In the genomic region with DNA sequence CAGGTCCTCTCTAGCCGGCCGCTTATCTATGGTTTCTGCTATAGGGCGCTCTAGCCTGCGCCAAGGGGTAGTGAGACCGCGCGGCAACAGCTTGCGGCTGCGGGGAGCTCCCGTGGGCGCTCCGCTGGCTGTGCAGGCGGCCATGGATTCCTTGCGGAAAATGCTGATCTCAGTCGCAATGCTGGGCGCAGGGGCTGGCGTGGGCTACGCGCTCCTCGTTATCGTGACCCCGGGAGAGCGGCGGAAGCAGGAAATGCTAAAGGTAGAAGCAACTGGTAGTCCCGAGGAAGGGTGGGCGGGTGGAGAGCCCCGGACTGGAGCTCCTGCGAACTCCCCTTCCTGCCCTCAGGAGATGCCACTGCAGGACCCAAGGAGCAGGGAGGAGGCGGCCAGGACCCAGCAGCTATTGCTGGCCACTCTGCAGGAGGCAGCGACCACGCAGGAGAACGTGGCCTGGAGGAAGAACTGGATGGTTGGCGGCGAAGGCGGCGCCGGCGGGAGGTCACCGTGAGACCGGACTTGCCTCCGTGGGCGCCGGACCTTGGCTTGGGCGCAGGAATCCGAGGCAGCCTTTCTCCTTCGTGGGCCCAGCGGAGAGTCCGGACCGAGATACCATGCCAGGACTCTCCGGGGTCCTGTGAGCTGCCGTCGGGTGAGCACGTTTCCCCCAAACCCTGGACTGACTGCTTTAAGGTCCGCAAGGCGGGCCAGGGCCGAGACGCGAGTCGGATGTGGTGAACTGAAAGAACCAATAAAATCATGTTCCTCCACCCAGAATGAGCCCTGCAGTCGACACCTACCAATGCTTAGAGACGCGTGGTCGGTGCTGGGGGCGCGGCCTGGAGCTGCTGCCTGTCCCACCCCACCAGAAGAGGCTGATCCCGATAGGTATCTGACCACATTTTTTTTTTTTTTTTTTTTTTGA, we compare ENCODE assay signal across 8 cellular contexts. TPM values are rescaled to one million over a fixed set of nuclear protein-coding genes. Genes with fewer than 3 reads are reported as not detected.
A peak's percentile ranks its signal among the peaks of the same experiment; 100 is the strongest.
DNase-seq lines count a peak whose midpoint lies in the region; ATAC-seq and TF ChIP-seq lines count a peak whose summit lies in the region.

LBHD1 (minus strand) TSS at position 664 of the 925 bp plus-strand sequence. CDS start 2,236 bp downstream, outside the sequence.
A gene with protein sequence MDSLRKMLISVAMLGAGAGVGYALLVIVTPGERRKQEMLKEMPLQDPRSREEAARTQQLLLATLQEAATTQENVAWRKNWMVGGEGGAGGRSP (plus strand): TSS at position 70 of the 925 bp plus-strand sequence. CDS start 73 bp downstream, at position 143.

- peak within 1 kb of the TSS; percentile 82 for H3K4me3 ChIP-seq in CD8-positive, alpha-beta memory T cell (ENCODE audit: low read length)
- peak within 1 kb of the TSS; percentile 74 for H3K4me3 ChIP-seq in IMR-90 (ENCODE audit: insufficient read depth, low read depth, low read length)
- peak within 1 kb of the TSS; percentile 92 for H3K4me3 ChIP-seq in PC-3 (ENCODE audit: low read length)
- peak within 1 kb of the TSS; percentile 87 to 92 for H3K4me3 ChIP-seq in esophagus (ENCODE audit: low read depth in 1 of 2, low read length in 2 of 2)

- H3K79me2 ChIP-seq in PC-3 (ENCODE audit: low read length), result peaks cover 74% of the 10 kb centered on the region

- WGBS in IMR-90 (ENCODE audit: extremely low coverage in 2 of 2, insufficient read length in 1 of 2), 2 experiments, result 2% methylated on average over 39 of the region's 66 CpGs; no CpG with 5 or more reads in 1 of the 2 experiments
- 0 to 1% methylated on average over 65 to 66 of the region's 66 CpGs for WGBS in esophagus, 2 donors

- TF ChIP-seq CTCF in IMR-90 (conservative IDR thresholded peaks at IDR 0.05; ENCODE audit: low read depth, low read length) (no peak), PC-3 (conservative IDR thresholded peaks at IDR 0.05; ENCODE audit: low read depth, low read length) (no peak)

- peak within 1 kb of the TSS; percentile 98 for H3K23ac ChIP-seq in IMR-90 (ENCODE audit: low read depth, low read length)

- H3K27ac ChIP-seq in CD8-positive, alpha-beta memory T cell (ENCODE audit: low read depth, low read length), result peak within 1 kb of the TSS; percentile 91
- peak within 1 kb of the TSS; percentile 96 for H3K27ac ChIP-seq in IMR-90 (ENCODE audit: insufficient read depth, low read length)
- peak within 1 kb of the TSS; percentile 80 for H3K27ac ChIP-seq in PC-3 (ENCODE audit: low read length)
- peak within 1 kb of the TSS; percentile 93 to 97 for H3K27ac ChIP-seq in esophagus (ENCODE audit: low read depth in 2 of 2, low read length in 1 of 2)

- no peaks in the 10 kb centered on the region for H3K27me3 Mint-ChIP-seq in CD8-positive, alpha-beta memory T cell
- no peaks in the 10 kb centered on the region for H3K27me3 Mint-ChIP-seq in activated T-cell treated with anti-CD3 and anti-CD28 coated beads, Interleukin-2, amount 50 U/mL, for 4 hours (ENCODE audit: low read depth)

- intact Hi-C loops in IMR-90 (cut with micrococcal nuclease) (loop anchor here (1.0 kb wide), 1 partner anchor 7 kb away; the partner anchor contains the start of gene UBXN1), PC-3 (cut with micrococcal nuclease) (loop anchor here (5.0 kb wide), 1 partner anchor 70 kb away; the partner anchor contains the start of gene MTA2)

- in situ Hi-C loops in IMR-90 (cut with MboI; ENCODE audit: low sequenced_read_pairs), result no loop called here

- H3K56ac ChIP-seq in IMR-90 (ENCODE audit: extremely low read depth, insufficient read depth, low read length), result peak within 1 kb of the TSS; percentile 92

- peaks cover 13% of the 10 kb centered on the region for H3K36me3 ChIP-seq in CD8-positive, alpha-beta memory T cell (ENCODE audit: insufficient read depth, low read length)
- H3K36me3 ChIP-seq in IMR-90 (ENCODE audit: control insufficient read depth, insufficient read depth, low read length) (peaks cover 16% of the 10 kb centered on the region), PC-3 (ENCODE audit: low read depth, low read length) (peaks cover 7% of the 10 kb centered on the region), esophagus (ENCODE audit: control insufficient read depth in 2 of 2, insufficient read depth in 2 of 2, low read length in 1 of 2) (peaks cover 3 to 7% of the 10 kb centered on the region in 2 donors)

- H3K9ac ChIP-seq in IMR-90 (ENCODE audit: low read depth, low read length) (peak within 1 kb of the TSS; percentile 95), PC-3 (ENCODE audit: low read length) (peak within 1 kb of the TSS; percentile 91)

- peak within 1 kb of the TSS; percentile 37; the same call in 1 of the 3 replicates for H2BK15ac ChIP-seq in IMR-90 (ENCODE audit: low read depth, low read length)

- peaks cover 0 to 51% (median 4%) of the 10 kb centered on the region in 3 donors for H3K36me3 Mint-ChIP-seq in CD8-positive, alpha-beta memory T cell
- peaks cover 12% of the 10 kb centered on the region for H3K36me3 Mint-ChIP-seq in activated T-cell treated with anti-CD3 and anti-CD28 coated beads, Interleukin-2, amount 50 U/mL, for 4 hours (ENCODE audit: insufficient read depth)
- peaks cover 97% of the 10 kb centered on the region for H3K36me3 Mint-ChIP-seq in stimulated activated effector memory CD8-positive, alpha-beta T cell treated with anti-CD3 and anti-CD28 coated beads, Interleukin-12 subunit alpha, Interleukin-12 subunit beta, amount 100 ng/mL, for 72 hours

- H2AFZ ChIP-seq in IMR-90 (replicated peaks; ENCODE audit: low read length, poor library complexity) (peak within 1 kb of the TSS; percentile 98), PC-3 (ENCODE audit: low read length) (peak within 1 kb of the TSS; percentile 83)

- H3K4me1 Mint-ChIP-seq in CD8-positive, alpha-beta memory T cell, result peaks cover 36 to 61% (median 51%) of the 10 kb centered on the region in 3 donors
- H3K4me1 Mint-ChIP-seq in activated T-cell treated with anti-CD3 and anti-CD28 coated beads, Interleukin-2, amount 50 U/mL, for 4 hours (ENCODE audit: low read depth), result peaks cover 29% of the 10 kb centered on the region
- peaks cover 42% of the 10 kb centered on the region for H3K4me1 Mint-ChIP-seq in stimulated activated effector memory CD8-positive, alpha-beta T cell treated with anti-CD3 and anti-CD28 coated beads, Interleukin-12 subunit alpha, Interleukin-12 subunit beta, amount 100 ng/mL, for 72 hours

- H2BK20ac ChIP-seq in IMR-90 (ENCODE audit: low read depth, low read length), result no peak within 1 kb of the TSS

- H3K27me3 ChIP-seq in CD8-positive, alpha-beta memory T cell (ENCODE audit: insufficient read depth, low read length, poor library complexity, severe bottlenecking), result no peaks in the 10 kb centered on the region
- H3K27me3 ChIP-seq in IMR-90 (ENCODE audit: control insufficient read depth, insufficient read depth, low read length) (no peaks in the 10 kb centered on the region), PC-3 (ENCODE audit: low read length) (no peaks in the 10 kb centered on the region), esophagus (ENCODE audit: control insufficient read depth in 1 of 2, insufficient read depth in 2 of 2, low read length in 2 of 2) (no peaks in the 10 kb centered on the region)

- H3K4me1 ChIP-seq in CD8-positive, alpha-beta memory T cell (ENCODE audit: insufficient read depth, low read length), result peaks cover 35% of the 10 kb centered on the region
- peaks cover 3% of the 10 kb centered on the region for H3K4me1 ChIP-seq in IMR-90 (ENCODE audit: control insufficient read depth, insufficient read depth, low read length)
- peaks cover 40% of the 10 kb centered on the region for H3K4me1 ChIP-seq in PC-3 (ENCODE audit: insufficient read depth, low read length)
- H3K4me1 ChIP-seq in esophagus (ENCODE audit: control insufficient read depth in 2 of 2, insufficient read depth in 2 of 2, low read length in 1 of 2), result peaks cover 0 to 3% of the 10 kb centered on the region in 2 donors

- peak; percentile 53; the same call in 1 of the 2 replicates for TF ChIP-seq POLR2A in IMR-90 (IDR thresholded peaks at IDR 0.05; ENCODE audit: low read depth, low read length)

- no TSS peak for BruUV-seq in IMR-90 (replicated peaks; lab: Mats Ljungman, UMichigan)
- BruUV-seq in PC-3 (replicated peaks; lab: Mats Ljungman, UMichigan), result TSS peak; percentile 52

- peak within 1 kb of the TSS; percentile 91 to 98 for H4K8ac ChIP-seq in IMR-90 (ENCODE audit: low read depth in 2 of 2, low read length in 2 of 2)

- H3K14ac ChIP-seq in IMR-90 (replicated peaks; ENCODE audit: low read depth, low read length), result peak within 1 kb of the TSS; percentile 97

- peak within 1 kb of the TSS; percentile 59 for H2BK120ac ChIP-seq in IMR-90 (ENCODE audit: low read depth, low read length)

- H4K5ac ChIP-seq in IMR-90 (ENCODE audit: low read depth, low read length), result peak within 1 kb of the TSS; percentile 97

- H3F3A ChIP-seq in PC-3 (ENCODE audit: low read length, unreplicated experiment), result peaks cover 10% of the 10 kb centered on the region

- peak within 1 kb of the TSS; percentile 66 for H3K18ac ChIP-seq in IMR-90 (ENCODE audit: low read depth, low read length)

- H3K4me2 ChIP-seq in IMR-90 (ENCODE audit: low read depth, low read length) (peak within 1 kb of the TSS; percentile 96), PC-3 (ENCODE audit: low read length) (peak within 1 kb of the TSS; percentile 85)

- no peaks in the 10 kb centered on the region for H3K9me3 Mint-ChIP-seq in CD8-positive, alpha-beta memory T cell
- H3K9me3 Mint-ChIP-seq in activated T-cell treated with anti-CD3 and anti-CD28 coated beads, Interleukin-2, amount 50 U/mL, for 4 hours, result no peaks in the 10 kb centered on the region
- H3K9me3 Mint-ChIP-seq in stimulated activated effector memory CD8-positive, alpha-beta T cell treated with anti-CD3 and anti-CD28 coated beads, Interleukin-12 subunit alpha, Interleukin-12 subunit beta, amount 100 ng/mL, for 72 hours, result no peaks in the 10 kb centered on the region

- peak within 1 kb of the TSS; percentile 93 for H2AK9ac ChIP-seq in IMR-90 (replicated peaks; ENCODE audit: low read depth, low read length, poor library complexity)

- peak within 1 kb of the TSS; percentile 83 to 98 (median 97) for H3K27ac Mint-ChIP-seq in CD8-positive, alpha-beta memory T cell
- peak within 1 kb of the TSS; percentile 97 for H3K27ac Mint-ChIP-seq in stimulated activated effector memory CD8-positive, alpha-beta T cell treated with anti-CD3 and anti-CD28 coated beads, Interleukin-12 subunit alpha, Interleukin-12 subunit beta, amount 100 ng/mL, for 72 hours

- ATAC-seq in GM21367 (IDR thresholded peaks at IDR 0.05; ENCODE audit: unreplicated experiment) (peak; percentile 39), IMR-90 (ENCODE audit: low read depth) (peak; percentile 83), PC-3 (peak; percentile 72)
- peak; percentile 87 to 89 for ATAC-seq in activated T-cell treated with anti-CD3 and anti-CD28 coated beads, Interleukin-2, amount 50 U/mL, for 4 hours
- ATAC-seq in stimulated activated effector memory CD8-positive, alpha-beta T cell treated with anti-CD3 and anti-CD28 coated beads, Interleukin-12 subunit alpha, Interleukin-12 subunit beta, amount 100 ng/mL, for 72 hours, result peak; percentile 92

- peak within 1 kb of the TSS; percentile 94 to 100 (median 100) for H3K4me3 Mint-ChIP-seq in CD8-positive, alpha-beta memory T cell
- peak within 1 kb of the TSS; percentile 98 for H3K4me3 Mint-ChIP-seq in activated T-cell treated with anti-CD3 and anti-CD28 coated beads, Interleukin-2, amount 50 U/mL, for 4 hours
- peak within 1 kb of the TSS; percentile 99 for H3K4me3 Mint-ChIP-seq in stimulated activated effector memory CD8-positive, alpha-beta T cell treated with anti-CD3 and anti-CD28 coated beads, Interleukin-12 subunit alpha, Interleukin-12 subunit beta, amount 100 ng/mL, for 72 hours

- H3K9me1 ChIP-seq in IMR-90 (ENCODE audit: insufficient read depth, low read length), result peaks cover 2% of the 10 kb centered on the region; the same call in 1 of the 2 replicates

- TF ChIP-seq RAD21 in IMR-90 (IDR thresholded peaks at IDR 0.05; ENCODE audit: low read length), result no peak

- peak; percentile 72 to 85 (median 79) for DNase-seq in CD8-positive, alpha-beta memory T cell
- DNase-seq in IMR-90, result peak; percentile 85
- DNase-seq in PC-3, result peak; percentile 90
- peak; percentile 65 for DNase-seq in activated T-cell treated with anti-CD3 and anti-CD28 coated beads, Interleukin-2, amount 50 U/mL, for 4 hours
- peak; percentile 91 for DNase-seq in myocyte (ENCODE audit: low read depth)
- peak; percentile 58 to 90 for DNase-seq in stimulated activated effector memory CD8-positive, alpha-beta T cell treated with anti-CD3 and anti-CD28 coated beads, Interleukin-12 subunit alpha, Interleukin-12 subunit beta, amount 100 ng/mL, for 72 hours (ENCODE audit: low spot score in 2 of 2)

- H3K79me1 ChIP-seq in IMR-90 (ENCODE audit: low read depth in 1 of 2, low read length in 2 of 2), result peaks cover 23 to 52% of the 10 kb centered on the region in 2 experiments

- 0 out of 2 replicates have a peak, but pooled peaks cover 2% of the 10 kb centered on the region for H4K20me1 ChIP-seq in IMR-90 (ENCODE audit: insufficient read depth, low read length)
- H4K20me1 ChIP-seq in PC-3 (ENCODE audit: low read length), result peaks cover under 1% of the 10 kb centered on the region; the same call in 1 of the 2 replicates

- H4K91ac ChIP-seq in IMR-90 (ENCODE audit: insufficient read depth, low read depth, low read length), result peak within 1 kb of the TSS; percentile 89

- no peaks in the 10 kb centered on the region for H3K9me2 ChIP-seq in PC-3 (replicated peaks; ENCODE audit: low read length)

- peak within 1 kb of the TSS; percentile 93 for H3K4ac ChIP-seq in IMR-90 (ENCODE audit: low read depth, low read length)

- H2AK5ac ChIP-seq in IMR-90 (ENCODE audit: low read depth, low read length), result peak within 1 kb of the TSS; percentile 76

- CTCF ChIA-PET in CD8-positive, alpha-beta memory T cell (lab: Charles Lee), result interaction anchor here (0.7 to 2.9 kb wide), 18 partner anchors 9 to 247 kb away, joined by 3 to 8 read pairs (median 4); partner anchors contain the start of genes B3GAT3, EEF1G, GANAB and HNRNPUL2
- CTCF ChIA-PET in IMR-90 (lab: Yijun Ruan, JAX), result interaction anchor here (0.6 kb wide), 1 partner anchor 130 kb away, joined by 7 read pairs; no protein-coding TSS in a partner anchor
- CTCF ChIA-PET in PC-3 (lab: Charles Lee), result interaction anchor here (0.6 to 0.7 kb wide), 3 partner anchors 16 to 186 kb away, joined by 3 to 10 read pairs (median 4); partner anchors contain the start of gene HNRNPUL2

- H3K9me3 ChIP-seq in CD8-positive, alpha-beta memory T cell (ENCODE audit: low read length), result no peaks in the 10 kb centered on the region
- no peaks in the 10 kb centered on the region for H3K9me3 ChIP-seq in IMR-90 (ENCODE audit: control insufficient read depth, insufficient read depth, low read length)
- no peaks in the 10 kb centered on the region for H3K9me3 ChIP-seq in PC-3 (ENCODE audit: low read length)
- no peaks in the 10 kb centered on the region for H3K9me3 ChIP-seq in esophagus (ENCODE audit: control insufficient read depth in 2 of 2, insufficient read depth in 1 of 2, low read depth in 1 of 2, low read length in 1 of 2)

- POLR2A ChIA-PET in CD8-positive, alpha-beta memory T cell (lab: Charles Lee), result interaction anchor here (0.5 to 3.0 kb wide), 22 partner anchors 9 to 1573 kb away, joined by 3 to 56 read pairs (median 4); partner anchors contain the start of genes B3GAT3, GNG3, HNRNPUL2 and INTS5
- POLR2A ChIA-PET in IMR-90 (lab: Charles Lee; ENCODE audit: unreplicated experiment) (interaction anchor here (0.5 to 1.4 kb wide), 6 partner anchors 9 to 1070 kb away, joined by 3 to 17 read pairs (median 4); partner anchors contain the start of genes HNRNPUL2 and INTS5), PC-3 (lab: Charles Lee; ENCODE audit: unreplicated experiment) (interaction anchor here (0.6 to 1.3 kb wide), 5 partner anchors 9 to 80 kb away, joined by 3 to 30 read pairs (median 6); partner anchors contain the start of genes HNRNPUL2 and TUT1)

- H2BK5ac ChIP-seq in IMR-90 (ENCODE audit: low read depth, low read length, poor library complexity, severe bottlenecking), result peak within 1 kb of the TSS; percentile 68

- dilution Hi-C loops in IMR-90 (cut with HindIII; ENCODE audit: low sequenced_read_pairs, unreplicated experiment), result no loop called here

RNA-seq across cellular contexts. Expression of gene LBHD1, which starts in this region (rescaled TPM):
- total RNA-seq in CD8-positive, alpha-beta memory T cell, result 10 to 100 TPM; 22.6 to 22.9 TPM
- 7.6 TPM for polyA plus RNA-seq in CD8-positive, alpha-beta memory T cell
- total RNA-seq in IMR-90 (2012; rRNA removed) (1.4 and 1.6 TPM in 2 replicates), PC-3 (2014; rRNA removed) (4.7 and 9.7 TPM in 2 replicates), myocyte (4.5 and 5.0 TPM in 2 replicates)
- polyA plus RNA-seq in IMR-90 (2012; rRNA removed) (2.9 and 4.0 TPM in 2 replicates), esophagus (1 to 10 TPM; 2.7 to 5.2 TPM)
- polyA plus RNA-seq in IMR-90 (2012; cell fraction: cytosol; rRNA removed), result 1.3 and 2.4 TPM in 2 replicates
- polyA plus RNA-seq in IMR-90 (2012; cell fraction: nucleus; rRNA removed; ENCODE audit: low replicate concordance), result 10.3 and 19.2 TPM in 2 replicates
- total RNA-seq in activated T-cell treated with anti-CD3 and anti-CD28 coated beads, Interleukin-2, amount 50 U/mL, for 4 hours, result 10 to 100 TPM; 17.0 to 22.2 (median 19.2) TPM
- polyA plus RNA-seq in myocyte (2012), result 4.8 TPM

RNA-seq across cellular contexts. Expression of the second gene that starts in this region (rescaled TPM):
- 1 to 10 TPM; 7.1 to 7.5 TPM for total RNA-seq in CD8-positive, alpha-beta memory T cell
- 11.2 TPM for polyA plus RNA-seq in CD8-positive, alpha-beta memory T cell
- total RNA-seq in IMR-90 (2012; rRNA removed) (5.7 and 6.7 TPM in 2 replicates), PC-3 (2014; rRNA removed) (83.6 and 95.6 TPM in 2 replicates), myocyte (5.7 and 6.3 TPM in 2 replicates)
- polyA plus RNA-seq in IMR-90 (2012; rRNA removed) (9.7 and 13.7 TPM in 2 replicates), esophagus (10 to 100 TPM; 16.5 to 23.2 TPM)
- polyA plus RNA-seq in IMR-90 (2012; cell fraction: cytosol; rRNA removed), result 26.4 and 54.0 TPM in 2 replicates
- polyA plus RNA-seq in IMR-90 (2012; cell fraction: nucleus; rRNA removed; ENCODE audit: low replicate concordance), result 5.4 and 6.0 TPM in 2 replicates
- 10 to 100 TPM in 2 of 3 donors, 1 to 10 TPM in 1; 9.4 to 14.6 (median 10.6) TPM for total RNA-seq in activated T-cell treated with anti-CD3 and anti-CD28 coated beads, Interleukin-2, amount 50 U/mL, for 4 hours
- 11.7 TPM for polyA plus RNA-seq in myocyte (2012)

Comparison
In these comparisons a context has a peak if more than half of its experiments do, and no peak if none do; other contexts are left out.
1. Peak in every context shown above with its lines: DNase-seq, ATAC-seq, H3K4me3 ChIP-seq and H3K27ac ChIP-seq.
2. ATAC-seq: peak in every context shown above with its lines; median percentile 92 in stimulated activated effector memory CD8-positive, alpha-beta T cell treated with anti-CD3 and anti-CD28 coated beads, Interleukin-12 subunit alpha, Interleukin-12 subunit beta, amount 100 ng/mL, for 72 hours; 88 in activated T-cell treated with anti-CD3 and anti-CD28 coated beads, Interleukin-2, amount 50 U/mL, for 4 hours; 83 in IMR-90; 72 in PC-3; 39 in GM21367.